In the genomic region with DNA sequence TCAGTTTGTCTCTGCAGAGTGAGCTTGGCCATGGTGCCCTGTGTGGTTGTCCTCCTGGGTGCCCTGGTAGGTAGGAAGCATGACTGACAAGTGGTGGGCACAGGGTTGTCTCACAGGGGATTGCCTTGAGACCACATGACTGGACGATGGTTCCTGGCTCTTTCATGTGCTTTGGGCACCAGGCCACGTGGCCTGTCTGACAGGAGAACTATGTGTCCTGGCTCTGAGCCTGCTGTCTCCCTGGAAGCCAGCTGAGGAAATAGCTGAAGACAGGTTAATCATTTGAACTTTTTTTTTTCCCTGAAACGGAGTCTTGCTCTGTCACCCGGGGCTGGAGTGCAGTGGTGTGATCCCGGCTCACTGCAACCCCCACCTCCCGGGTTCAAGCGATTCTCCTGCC, we compare ENCODE assay signal across 15 cellular contexts.
DNase-seq lines count a peak whose midpoint lies in the region; ATAC-seq lines count a peak whose summit lies in the region.
"Had no signal": no experiment of that assay in that cellular context is flagged by ENCODE, and none has a peak within 500 bp of the region (broad histone marks: within the 10 kb centered on the region; RNA-seq: fewer than 3 reads in every experiment).

No MANE protein-coding gene starts in this region.

- ATAC-seq in left lobe of liver, result peak; percentile 87
- no peak for ATAC-seq in HG02678 (IDR thresholded peaks at IDR 0.05; ENCODE audit: unreplicated experiment)
- ATAC-seq: foreskin keratinocyte had no signal

- DNase-seq in AG08395 (ENCODE audit: low spot score) (peak; percentile 29), M059J (ENCODE audit: low read depth) (peak; percentile 73), cerebellar cortex (ENCODE audit: low spot score) (peak; percentile 79), left lobe of liver (ENCODE audit: low spot score) (peak; percentile 72), SKM-1 treated with dmso at 0.1 percent for 144 hours (lab: John Stamatoyannopoulos, UW; ENCODE audit: unreplicated experiment) (no peak), occipital lobe (lab: John Stamatoyannopoulos, UW) (no peak), NCI-H146 (lab: John Stamatoyannopoulos, UW) (no peak)
- DNase-seq: activated naive CD8-positive, alpha-beta T cell treated with anti-CD3 and anti-CD28 coated beads, Interleukin-2, amount 10 ng/mL, durations not matched to agents 7 days and 5 days; activated T-cell treated with anti-CD3 and anti-CD28 coated beads for 4 hours; Caco-2; NCI-H1436 treated with DMSO at 0.1 percent for 48 hours; NCI-H748 treated with DMSO at 0.1 percent for 48 hours; transverse colon had no signal

Comparison
In these comparisons a context has a peak if more than half of its experiments do, and no peak if none do; other contexts are left out.
1. DNase-seq: peak in AG08395 (single experiment), M059J (single experiment), cerebellar cortex (single experiment) and left lobe of liver (single experiment); none in SKM-1 treated with dmso at 0.1 percent for 144 hours (single experiment), occipital lobe (single experiment) and NCI-H146 (single experiment).